Comparison of ENCODE assay signal across 11 cellular contexts in the genomic region with DNA sequence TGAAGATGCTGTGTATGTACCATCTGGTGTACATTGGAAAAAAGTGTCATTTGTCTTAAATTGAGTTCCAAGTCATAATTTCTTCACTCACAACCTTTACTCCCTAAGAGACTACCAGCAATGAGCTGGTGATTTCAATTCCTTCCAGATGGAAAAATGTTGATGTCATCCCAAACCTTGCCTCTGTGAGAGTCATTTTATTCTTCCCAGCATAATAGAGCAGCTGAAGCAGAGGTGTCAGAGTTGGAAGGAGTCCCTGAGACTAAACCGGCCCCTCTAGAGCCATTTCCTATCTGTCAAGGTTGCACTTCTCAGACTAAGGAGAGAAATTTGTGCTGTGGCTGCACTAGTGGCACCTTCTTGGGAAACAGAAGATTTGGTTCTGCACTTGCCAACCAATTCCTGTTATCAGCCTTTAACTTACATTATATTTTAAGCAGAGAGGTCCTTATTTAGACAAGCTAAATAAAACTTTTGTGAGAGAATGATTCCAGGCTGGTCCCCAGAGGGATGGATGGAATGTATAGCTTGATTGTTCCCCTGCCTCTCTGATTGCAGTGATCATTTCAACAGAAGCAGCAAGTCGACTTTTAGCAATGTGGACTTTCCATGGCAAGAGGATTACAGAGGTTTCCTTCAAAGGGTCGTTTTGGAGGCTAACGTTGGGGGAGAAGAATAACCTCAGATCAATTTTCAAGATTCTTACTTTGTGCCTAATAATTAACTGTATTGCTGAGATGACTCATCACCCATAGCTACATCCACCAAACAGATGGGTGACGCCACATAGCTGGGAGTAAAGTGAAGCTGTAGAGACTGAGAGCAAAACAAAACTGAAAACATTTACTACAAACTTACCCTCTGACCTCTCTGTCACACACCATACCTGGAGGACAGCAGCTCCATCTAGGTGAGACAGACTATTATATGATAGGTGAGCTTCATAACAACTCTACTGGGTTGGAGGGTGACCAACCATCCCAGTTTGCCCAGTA.
DNase-seq lines count a peak whose midpoint lies in the region; ATAC-seq and TF ChIP-seq lines count a peak whose summit lies in the region.
"Had no signal": no experiment of that assay in that cellular context is flagged by ENCODE, and none has a peak within 500 bp of the region (broad histone marks: within the 10 kb centered on the region; RNA-seq: fewer than 3 reads in every experiment).

No MANE protein-coding gene starts in this region.

- H3K4me3 Mint-ChIP-seq in mesothelial cell of epicardium: no peak overlapping the region
- H3K4me3 Mint-ChIP-seq: activated CD4-positive, alpha-beta T cell treated with anti-CD3 and anti-CD28 coated beads, Interleukin-2, amount 10 ng/mL, durations not matched to agents 24 days and 14 days had no signal

- H3K9me3 Mint-ChIP-seq in mesothelial cell of epicardium: peaks cover 33% of the 10 kb centered on the region

- H3K4me3 ChIP-seq in AG04450 (ENCODE audit: low read depth, low read length): no peak overlapping the region
- H3K4me3 ChIP-seq: BLaER1 treated with 17β-estradiol and CSF1 and Interleukin-3, amounts not matched to agents 10 nM and 100 nM had no signal

- H3K36me3 Mint-ChIP-seq in mesothelial cell of epicardium: peaks cover 12% of the 10 kb centered on the region

- CTCF ChIA-PET in AG04450 (lab: Charles Lee): interaction anchor here (1.2 kb wide), 1 partner anchor 218 kb away, joined by 6 read pairs; no protein-coding TSS in a partner anchor

- ATAC-seq in GM19372 (IDR thresholded peaks at IDR 0.05; ENCODE audit: low read depth, unreplicated experiment) (peak; percentile 100), HG03103 (IDR thresholded peaks at IDR 0.05; ENCODE audit: low read depth, unreplicated experiment) (peak; percentile 85)

- peaks cover 3% of the 10 kb centered on the region for H3K27me3 ChIP-seq in AG04450 (ENCODE audit: control insufficient read depth, insufficient read depth, low read length)
- H3K27me3 ChIP-seq: BLaER1 treated with 17β-estradiol and CSF1 and Interleukin-3, amounts not matched to agents 10 nM and 100 nM had no signal

- H3K27ac ChIP-seq in AG04450 (ENCODE audit: low read depth, low read length): no peak overlapping the region
- H3K27ac ChIP-seq: BLaER1 treated with 17β-estradiol and CSF1 and Interleukin-3, amounts not matched to agents 10 nM and 100 nM had no signal

- 0 out of 2 replicates have a peak, but pooled peaks have one; percentile 5 for TF ChIP-seq CTCF in AG04450 (IDR thresholded peaks at IDR 0.05; ENCODE audit: low read depth, low read length)
- no peak for TF ChIP-seq CTCF in mesothelial cell of epicardium (IDR thresholded peaks at IDR 0.05; ENCODE audit: unreplicated experiment)

- no peak overlapping the region for H3K27ac Mint-ChIP-seq in mesothelial cell of epicardium
- H3K27ac Mint-ChIP-seq: activated CD4-positive, alpha-beta T cell treated with anti-CD3 and anti-CD28 coated beads, Interleukin-2, amount 10 ng/mL, durations not matched to agents 24 days and 14 days had no signal

- POLR2A ChIA-PET in AG04450 (lab: Yijun Ruan, JAX): interaction anchor here (0.6 to 1.0 kb wide), 3 partner anchors 15 to 141 kb away, joined by 3 to 6 read pairs (median 4); partner anchors contain the start of gene BOC

- no peak for DNase-seq in AG04450 (ENCODE audit: low read depth, low spot score)
- DNase-seq in dedifferentiated amniotic fluid mesenchymal stem cell (ENCODE audit: extremely low spot score): peak; percentile 36
- DNase-seq in NCI-H187 treated with DMSO at 0.1 percent for 48 hours (lab: John Stamatoyannopoulos, UW): no peak
- DNase-seq in mesothelial cell of epicardium (ENCODE audit: low spot score in 2 of 2, unreplicated experiment in 2 of 2): no peak
- no peak for DNase-seq in OCI-M2 (lab: John Stamatoyannopoulos, UW; ENCODE audit: unreplicated experiment)
- no peak for DNase-seq in stimulated activated CD4-positive, alpha-beta T cell treated with anti-CD3 and anti-CD28 coated beads, Interleukin-4, amount 100 ng/mL, for 24 hours
- DNase-seq: activated CD4-positive, alpha-beta T cell treated with anti-CD3 and anti-CD28 coated beads, Interleukin-2, amount 10 ng/mL, durations not matched to agents 24 days and 14 days; right cardiac atrium had no signal

- no peaks in the 10 kb centered on the region for H3K9me3 ChIP-seq in AG04450 (ENCODE audit: control insufficient read depth, insufficient read depth, low read length)

- H3K4me1 Mint-ChIP-seq in mesothelial cell of epicardium: peaks cover 5% of the 10 kb centered on the region
- H3K4me1 Mint-ChIP-seq: activated CD4-positive, alpha-beta T cell treated with anti-CD3 and anti-CD28 coated beads, Interleukin-2, amount 10 ng/mL, durations not matched to agents 24 days and 14 days had no signal

- no peaks in the 10 kb centered on the region for H3K27me3 Mint-ChIP-seq in mesothelial cell of epicardium (ENCODE audit: low read depth)
- H3K27me3 Mint-ChIP-seq: activated CD4-positive, alpha-beta T cell treated with anti-CD3 and anti-CD28 coated beads, Interleukin-2, amount 10 ng/mL, durations not matched to agents 24 days and 14 days had no signal
